8 cellular contexts compared by ENCODE assay signal in the genomic region with DNA sequence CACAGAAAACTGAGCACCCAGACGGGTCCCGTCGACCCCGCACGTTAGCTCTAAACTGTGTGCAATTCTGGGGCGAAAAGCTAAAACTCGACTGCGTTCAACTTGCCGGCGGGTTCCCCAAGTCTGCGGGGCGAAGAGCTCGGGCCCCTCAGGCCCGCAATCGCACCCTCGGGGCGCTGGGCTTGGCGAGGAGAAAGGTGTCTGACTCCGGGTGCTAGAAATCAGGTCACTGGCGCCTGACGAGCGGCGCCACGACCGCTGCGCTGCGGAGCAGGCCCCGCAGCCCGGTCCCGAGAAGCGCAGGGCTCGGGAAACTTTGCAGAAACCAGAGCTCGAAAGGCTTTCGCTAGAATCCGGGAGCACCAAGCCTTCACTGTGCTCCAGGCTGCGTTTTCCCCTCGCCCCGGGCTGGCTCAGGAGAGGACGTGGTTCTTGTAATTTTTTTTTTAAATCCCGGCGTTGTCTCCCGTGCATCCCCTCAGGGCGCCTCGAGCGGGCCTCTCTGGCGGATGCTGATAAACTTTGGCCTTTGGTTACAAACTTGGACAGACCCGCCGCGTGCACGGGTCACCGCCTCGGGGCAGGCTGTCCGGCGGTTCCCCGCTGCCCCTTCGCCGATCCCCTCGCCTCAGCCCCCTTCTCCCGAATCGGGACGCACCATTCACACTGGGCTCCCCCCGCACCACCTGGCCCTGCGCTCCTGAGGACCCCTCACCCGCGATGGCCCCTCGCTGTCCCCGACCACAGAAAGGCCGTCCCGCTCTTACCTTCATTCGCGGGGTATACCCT. TPM values are rescaled to one million over a fixed set of nuclear protein-coding genes. Genes with fewer than 3 reads are reported as not detected.
DNase-seq lines count a peak whose midpoint lies in the region; ATAC-seq, FAIRE-seq and TF ChIP-seq lines count a peak whose summit lies in the region.

No MANE protein-coding gene starts in this region.

- peak overlapping the region; percentile 49 for H3K4me3 ChIP-seq in Jurkat, Clone E6-1 (ENCODE audit: low read length)
- H3K4me3 ChIP-seq in esophagus squamous epithelium = peak overlapping the region; percentile 70 to 87 (median 79)
- peak overlapping the region; percentile 78 to 96 for H3K4me3 ChIP-seq in muscle layer of duodenum (ENCODE audit: low read depth in 1 of 2, low read length in 2 of 2)
- H3K4me3 ChIP-seq in tibial nerve = peak overlapping the region; percentile 42 to 75 (median 60)

- 0 to 2% methylated on average over 8 to 13 of the region's 71 CpGs for WGBS in esophagus squamous epithelium, 2 donors
- WGBS in tibial nerve, 2 donors = 0% methylated on average over 43 to 65 of the region's 71 CpGs

- TF ChIP-seq EP300 in tibial nerve (IDR thresholded peaks at IDR 0.05) = no peak

- peak in 1 of 4 donors; percentile 3 for TF ChIP-seq POLR2A in esophagus squamous epithelium (IDR thresholded peaks at IDR 0.05)
- TF ChIP-seq POLR2A in tibial nerve (IDR thresholded peaks at IDR 0.05) = no peak

- ATAC-seq in GM21526 (IDR thresholded peaks at IDR 0.05; ENCODE audit: low FRiP score, unreplicated experiment) = peak; percentile 5

- H3K36me3 ChIP-seq in esophagus squamous epithelium = peaks cover 0 to 4% (median 0%) of the 10 kb centered on the region in 3 donors
- no peaks in the 10 kb centered on the region for H3K36me3 ChIP-seq in muscle layer of duodenum (ENCODE audit: control insufficient read depth in 1 of 2, insufficient read depth in 2 of 2, low read length in 2 of 2)
- no peaks in the 10 kb centered on the region for H3K36me3 ChIP-seq in tibial nerve

- intact Hi-C loops in esophagus squamous epithelium (cut with DNase I) = loop anchor here (5.0 to 10.0 kb wide), 2 partner anchors 884 to 1827 kb away; no protein-coding TSS in a partner anchor

- H3K27me3 ChIP-seq in esophagus squamous epithelium (peaks cover 0 to 83% (median 9%) of the 10 kb centered on the region in 4 donors), muscle layer of duodenum (ENCODE audit: low read depth, low read length) (peaks cover 28% of the 10 kb centered on the region), tibial nerve (peaks cover 0 to 53% of the 10 kb centered on the region in 2 donors)

- no peak for FAIRE-seq in urothelium cell line (lab: Jason Lieb, UNC)

- DNase-seq in EL (peak; percentile 50), esophagus squamous epithelium (lab: John Stamatoyannopoulos, UW) (no peak), tibial nerve (ENCODE audit: low spot score in 2 of 2) (peak in 1 of 2 donors; percentile 19), urothelium cell line (ENCODE audit: low spot score) (no peak)
- DNase-seq in Jurkat, Clone E6-1 (ENCODE audit: low read depth, low spot score) = no peak
- peak; percentile 62 for DNase-seq in activated CD8-positive, alpha-beta memory T cell treated with anti-CD3 and anti-CD28 coated beads, Interleukin-2, amount 50 U/mL, for 48 hours

- peak overlapping the region; percentile 76 to 88 (median 84) for H3K27ac ChIP-seq in esophagus squamous epithelium
- peak overlapping the region; percentile 25 for H3K27ac ChIP-seq in muscle layer of duodenum (ENCODE audit: low read length)
- H3K27ac ChIP-seq in tibial nerve = peak overlapping the region in 2 of 4 donors; percentile 55 to 87

- H3K9me3 ChIP-seq in esophagus squamous epithelium (no peaks in the 10 kb centered on the region), muscle layer of duodenum (ENCODE audit: control insufficient read depth in 1 of 2, low read length in 2 of 2) (no peaks in the 10 kb centered on the region), tibial nerve (no peaks in the 10 kb centered on the region)

- TF ChIP-seq CTCF in esophagus squamous epithelium (IDR thresholded peaks at IDR 0.05) (no peak), tibial nerve (IDR thresholded peaks at IDR 0.05) (no peak)

- H3K4me1 ChIP-seq in esophagus squamous epithelium = peaks cover 13 to 54% (median 15%) of the 10 kb centered on the region in 3 donors
- H3K4me1 ChIP-seq in muscle layer of duodenum (ENCODE audit: control insufficient read depth in 1 of 2, insufficient read depth in 2 of 2, low read length in 2 of 2) = peaks cover 0 to 38% of the 10 kb centered on the region in 2 donors
- H3K4me1 ChIP-seq in tibial nerve = peaks cover 0 to 44% (median 7%) of the 10 kb centered on the region in 4 donors

RNA-seq across cellular contexts. Expression of a gene that starts 0.5 kb away (rescaled TPM):
- polyA plus RNA-seq in Jurkat, Clone E6-1 (2012; ENCODE audit: insufficient read depth, insufficient read length) = 1.8 TPM
- total RNA-seq in esophagus squamous epithelium (10 to 100 TPM in 3 of 4 donors, 1 to 10 TPM in 1; 5.9 to 30.3 (median 25.2) TPM), tibial nerve (10 to 100 TPM; 10.2 to 42.2 (median 20.6) TPM)

Comparison
In these comparisons a context has a peak if more than half of its experiments do, and no peak if none do; other contexts are left out.
1. DNase-seq: peak in EL (single experiment) and activated CD8-positive, alpha-beta memory T cell treated with anti-CD3 and anti-CD28 coated beads, Interleukin-2, amount 50 U/mL, for 48 hours (single experiment); none in Jurkat, Clone E6-1 (single experiment), esophagus squamous epithelium (single experiment) and urothelium cell line (single experiment).
2. Peak in every context shown above with its lines, with median percentiles within 50 percentile points of each other: H3K4me3 ChIP-seq.